ENCODE assay signal across 8 cellular contexts in genomic region chr2:27191107-27191829, GRCh38. TPM values are rescaled to one million over a fixed set of nuclear protein-coding genes. Genes with fewer than 3 reads are reported as not detected.
DNase-seq lines count a peak whose midpoint lies in the region; ATAC-seq and TF ChIP-seq lines count a peak whose summit lies in the region.

No MANE protein-coding gene starts in this region.

- intact Hi-C loops in transverse colon (cut with DNase I; ENCODE audit: low total_unique reads), result no loop called here

- TF ChIP-seq POLR2A in transverse colon (IDR thresholded peaks at IDR 0.05), result no peak

- peak; percentile 42 for DNase-seq in stimulated activated CD4-positive, alpha-beta T cell treated with anti-CD3 and anti-CD28 coated beads, Interleukin-15, amount 100 ng/mL, for 24 hours
- DNase-seq in stimulated activated CD4-positive, alpha-beta T cell treated with anti-CD3 and anti-CD28 coated beads, Interleukin-12 subunit alpha, Interleukin-12 subunit beta, amount 100 ng/mL, for 4 hours, result no peak
- DNase-seq in NCI-H146 treated with DMSO at 0.1 percent for 48 hours (lab: John Stamatoyannopoulos, UW; ENCODE audit: unreplicated experiment) (peak; percentile 64), SW480 (ENCODE audit: low spot score) (peak; percentile 89), dermis blood vessel endothelial cell (peak; percentile 76), lung microvascular endothelial cell (ENCODE audit: low read depth in 2 of 2) (peak; percentile 61 to 89), transverse colon (peak; percentile 53)

- H3K27me3 ChIP-seq in transverse colon, result no peaks in the 10 kb centered on the region

- in situ Hi-C loops in transverse colon (cut with MboI; ENCODE audit: low pct_ligation_motif_present in 1 of 4, low pct_unique_long_range_greater_than_20kb in 1 of 4, low sequenced_read_pairs in 3 of 4), result loop anchor here in 1 of 4 donors (5.0 kb wide), 1 partner anchor 94 kb away; no protein-coding TSS in a partner anchor

- no peaks in the 10 kb centered on the region for H3K9me3 ChIP-seq in transverse colon

- no peak overlapping the region for H3K4me3 ChIP-seq in transverse colon

- no peak for ATAC-seq in HG03196 (IDR thresholded peaks at IDR 0.05; ENCODE audit: unreplicated experiment)

- H3K4me1 ChIP-seq in transverse colon, result no peaks in the 10 kb centered on the region

- no peak overlapping the region for H3K27ac ChIP-seq in transverse colon

- peak; percentile 40 to 56 (median 43) for TF ChIP-seq CTCF in transverse colon (IDR thresholded peaks at IDR 0.05)

- no peaks in the 10 kb centered on the region for H3K36me3 ChIP-seq in transverse colon

- WGBS in transverse colon (ENCODE audit: low coverage in 1 of 2), 2 donors, result 33 to 46% methylated on average over 4 to 8 of the region's 8 CpGs

- no peak for TF ChIP-seq EP300 in transverse colon (IDR thresholded peaks at IDR 0.05; ENCODE audit: low read depth)

RNA-seq across cellular contexts. Expression of gene ATRAID, which starts 20.6 kb away (rescaled TPM):
- total RNA-seq in dermis blood vessel endothelial cell (111 and 181 TPM in 2 replicates), lung microvascular endothelial cell (97.0 and 130 TPM in 2 replicates), transverse colon (100 to 1,000 TPM in 2 of 4 donors, 10 to 100 TPM in 2; 64.7 to 179 (median 121) TPM)

RNA-seq across cellular contexts. Expression of gene SLC5A6, which starts 20.8 kb away (rescaled TPM):
- total RNA-seq in dermis blood vessel endothelial cell (52.8 and 58.4 TPM in 2 replicates), lung microvascular endothelial cell (12.0 and 26.0 TPM in 2 replicates), transverse colon (10 to 100 TPM; 22.8 to 58.3 (median 41.0) TPM)

RNA-seq across cellular contexts. Expression of gene CAD, which starts 25.9 kb away (rescaled TPM):
- total RNA-seq in dermis blood vessel endothelial cell (33.5 and 69.8 TPM in 2 replicates), lung microvascular endothelial cell (24.0 and 29.6 TPM in 2 replicates), transverse colon (10 to 100 TPM; 11.9 to 25.9 (median 16.6) TPM)

RNA-seq across cellular contexts. Expression of gene TCF23, which starts 42.5 kb away (rescaled TPM):
- total RNA-seq in dermis blood vessel endothelial cell (not detected in 2 replicates), lung microvascular endothelial cell (not detected in 2 replicates), transverse colon (not detected)

RNA-seq across cellular contexts. Expression of gene PRR30, which starts 52.1 kb away (rescaled TPM):
- total RNA-seq in dermis blood vessel endothelial cell (not detected in 2 replicates), lung microvascular endothelial cell (not detected in 2 replicates), transverse colon (not detected)
